ENCODE assay signal across 8 cellular contexts in genomic region chr6:31619805-31620585, GRCh38. TPM values are rescaled to one million over a fixed set of nuclear protein-coding genes. Genes with fewer than 3 reads are reported as not detected.
DNase-seq lines count a peak whose midpoint lies in the region; ATAC-seq and TF ChIP-seq lines count a peak whose summit lies in the region.

No MANE protein-coding gene starts in this region.

- peak; percentile 87 for ATAC-seq in lung (ENCODE audit: insufficient read depth, low FRiP score)

- peaks cover 8 to 14% of the 10 kb centered on the region in 2 donors for H3K36me3 ChIP-seq in lung (ENCODE audit: control insufficient read depth in 2 of 2, insufficient read depth in 2 of 2, low read length in 2 of 2)

- peak overlapping the region; percentile 29 for H3K4me3 ChIP-seq in lung

- H3K27me3 ChIP-seq in lung (ENCODE audit: control insufficient read depth, insufficient read depth) = no peaks in the 10 kb centered on the region

- peaks cover 2 to 3% of the 10 kb centered on the region in 2 donors for H3K4me1 ChIP-seq in lung (ENCODE audit: control insufficient read depth in 2 of 2, insufficient read depth in 2 of 2, low read length in 2 of 2)

- WGBS in lung, 2 donors = 0% methylated on average over 50 of the region's 50 CpGs

- TF ChIP-seq CTCF in GM20000 (IDR thresholded peaks at IDR 0.05; ENCODE audit: extremely low read depth, missing control alignments) (no peak), lung (IDR thresholded peaks at IDR 0.05; ENCODE audit: control extremely low read depth, extremely low read depth) (no peak)

- DNase-seq in COLO668 (lab: John Stamatoyannopoulos, UW; ENCODE audit: unreplicated experiment) = peak; percentile 98
- peak; percentile 84 for DNase-seq in GM20000 (ENCODE audit: low spot score)
- peak; percentile 95 for DNase-seq in HS-5 (ENCODE audit: low read depth)
- DNase-seq in NK-92 (lab: John Stamatoyannopoulos, UW; ENCODE audit: unreplicated experiment) = peak; percentile 99
- DNase-seq in activated CD8-positive, alpha-beta memory T cell treated with anti-CD3 and anti-CD28 coated beads for 24 hours = peak; percentile 98
- peak; percentile 93 for DNase-seq in effector CD8-positive, alpha-beta T cell (lab: John Stamatoyannopoulos, UW)
- DNase-seq in lung (ENCODE audit: low spot score) = peak; percentile 97
- DNase-seq in stimulated activated CD4-positive, alpha-beta T cell treated with anti-CD3 and anti-CD28 coated beads, TNF-alpha, amount 100 ng/mL, for 24 hours (ENCODE audit: low read depth in 3 of 3) = peak; percentile 94 to 97 (median 96)

- H3K9me3 ChIP-seq in lung (ENCODE audit: control insufficient read depth in 2 of 2, insufficient read depth in 1 of 2, low read length in 1 of 2) = no peaks in the 10 kb centered on the region

- peak overlapping the region; percentile 90 to 100 for H3K27ac ChIP-seq in lung (ENCODE audit: low read depth in 1 of 2, low read length in 1 of 2)

RNA-seq across cellular contexts. Expression of gene PRRC2A, which starts 0.5 kb away (rescaled TPM):
- total RNA-seq in lung = 100 to 1,000 TPM in 1 of 2 donors, 10 to 100 TPM in 1; 73.7 to 157 TPM
- 100 to 1,000 TPM in 1 of 2 donors, 10 to 100 TPM in 1; 90.4 to 115 TPM for polyA plus RNA-seq in lung

RNA-seq across cellular contexts. Expression of gene AIF1, which starts 5.0 kb away (rescaled TPM):
- 10 to 100 TPM; 38.7 to 86.0 TPM for total RNA-seq in lung
- polyA plus RNA-seq in lung = 100 to 1,000 TPM in 1 of 2 donors, 10 to 100 TPM in 1; 89.9 to 345 TPM

RNA-seq across cellular contexts. Expression of gene NCR3, which starts 27.2 kb away (rescaled TPM):
- total RNA-seq in lung = under 1 TPM in 1 of 2 donors, not detected in 1; 0.64 TPM
- polyA plus RNA-seq in lung = under 1 TPM; 0.61 TPM

RNA-seq across cellular contexts. Expression of gene BAG6, which starts 32.5 kb away (rescaled TPM):
- 100 to 1,000 TPM; 164 to 259 TPM for total RNA-seq in lung
- 100 to 1,000 TPM; 189 to 322 TPM for polyA plus RNA-seq in lung

RNA-seq across cellular contexts. Expression of gene LST1, which starts 33.9 kb away (rescaled TPM):
- 10 to 100 TPM in 1 of 2 donors, 1 to 10 TPM in 1; 9.6 to 78.8 TPM for total RNA-seq in lung
- polyA plus RNA-seq in lung = 100 to 1,000 TPM in 1 of 2 donors, 10 to 100 TPM in 1; 96.1 to 164 TPM

Comparison
In these comparisons a context has a peak if more than half of its experiments do, and no peak if none do; other contexts are left out.
1. Peak in every context shown above with its lines: DNase-seq, ATAC-seq, H3K4me3 ChIP-seq and H3K27ac ChIP-seq.